9 cellular contexts compared by ENCODE assay signal in genomic region chr19:3556423-3556977, GRCh38. TPM values are rescaled to one million over a fixed set of nuclear protein-coding genes. Genes with fewer than 3 reads are reported as not detected.
DNase-seq lines count a peak whose midpoint lies in the region; ATAC-seq and TF ChIP-seq lines count a peak whose summit lies in the region.
"Had no signal": no experiment of that assay in that cellular context is flagged by ENCODE, and none has a peak within 500 bp of the region (broad histone marks: within the 10 kb centered on the region; RNA-seq: fewer than 3 reads in every experiment).

No MANE protein-coding gene starts in this region.

- 50 to 59% methylated on average over 8 to 9 of the region's 9 CpGs for WGBS in mesodermal cell (ENCODE audit: insufficient coverage in 2 of 2), 2 experiments

- intact Hi-C loops in cardiac septum (cut with DNase I): no loop called here
- intact Hi-C loops in upper lobe of right lung (cut with DNase I): no loop called here

- H3K27me3 ChIP-seq in cardiac muscle cell (no peaks in the 10 kb centered on the region), brain microvascular endothelial cell (replicated peaks) (no peaks in the 10 kb centered on the region), upper lobe of right lung (no peaks in the 10 kb centered on the region)

- H3K9me3 ChIP-seq in cardiac muscle cell (ENCODE audit: low read depth) (no peaks in the 10 kb centered on the region), mesodermal cell (ENCODE audit: control insufficient read depth, low read length) (no peaks in the 10 kb centered on the region), upper lobe of right lung (no peaks in the 10 kb centered on the region)

- ATAC-seq in upper lobe of right lung (no peak), GM18520 (IDR thresholded peaks at IDR 0.05; ENCODE audit: unreplicated experiment) (no peak)

- H3K27ac ChIP-seq in cardiac muscle cell (no peak overlapping the region), brain microvascular endothelial cell (peak overlapping the region; percentile 52), mesodermal cell (ENCODE audit: low read depth, low read length, severe bottlenecking) (no peak overlapping the region), upper lobe of right lung (peak overlapping the region; percentile 77)

- peak overlapping the region; percentile 66 for H3K4me3 ChIP-seq in cardiac muscle cell
- H3K4me3 ChIP-seq in brain microvascular endothelial cell (ENCODE audit: low read depth, low read length): peak overlapping the region; percentile 83
- peak overlapping the region; percentile 76 for H3K4me3 ChIP-seq in mesodermal cell (ENCODE audit: extremely low read depth, insufficient read depth, low read length, poor library complexity, severe bottlenecking)
- peak overlapping the region; percentile 80 for H3K4me3 ChIP-seq in upper lobe of right lung

- no peaks in the 10 kb centered on the region for H3K4me1 ChIP-seq in cardiac muscle cell (ENCODE audit: low read depth)
- H3K4me1 ChIP-seq in mesodermal cell (ENCODE audit: control insufficient read depth, insufficient read depth, low read length, poor library complexity, severe bottlenecking): peaks cover 20% of the 10 kb centered on the region
- H3K4me1 ChIP-seq in upper lobe of right lung: peaks cover 22% of the 10 kb centered on the region

- H3K36me3 ChIP-seq in cardiac muscle cell: no peaks in the 10 kb centered on the region
- H3K36me3 ChIP-seq in brain microvascular endothelial cell (replicated peaks): no peaks in the 10 kb centered on the region
- peaks cover 10% of the 10 kb centered on the region for H3K36me3 ChIP-seq in mesodermal cell (ENCODE audit: control insufficient read depth, insufficient read depth, low read length)
- no peaks in the 10 kb centered on the region for H3K36me3 ChIP-seq in upper lobe of right lung

- no peak for TF ChIP-seq CTCF in cardiac muscle cell (IDR thresholded peaks at IDR 0.05; ENCODE audit: low read depth, low read length)
- TF ChIP-seq CTCF in brain microvascular endothelial cell (IDR thresholded peaks at IDR 0.05; ENCODE audit: low read depth, low read length, missing control alignments): no peak
- TF ChIP-seq CTCF in upper lobe of right lung (IDR thresholded peaks at IDR 0.05): no peak

- in situ Hi-C loops in brain microvascular endothelial cell (cut with HindIII; ENCODE audit: low pct_ligation_motif_present, low sequenced_read_pairs): no loop called here

- DNase-seq in cardiac muscle cell (ENCODE audit: low read depth in 1 of 2, low spot score in 1 of 2): no peak
- DNase-seq in cardiac septum (ENCODE audit: low spot score): no peak
- DNase-seq in brain microvascular endothelial cell: no peak
- no peak for DNase-seq in upper lobe of right lung
- DNase-seq in inferior parietal cortex (ENCODE audit: extremely low spot score): no peak
- DNase-seq in islet precursor cell: no peak
- DNase-seq: NCI-H2107 had no signal

RNA-seq across cellular contexts. Expression of gene MFSD12, which starts 0.9 kb away (rescaled TPM):
- 89.0 and 110 TPM in 2 replicates for total RNA-seq in cardiac muscle cell
- 51.5 and 71.8 TPM in 2 replicates for polyA plus RNA-seq in cardiac muscle cell
- 25.4 TPM for total RNA-seq in cardiac septum
- polyA plus RNA-seq in mesodermal cell (2013, experiment 1 of 2): 56.7 TPM
- polyA plus RNA-seq in mesodermal cell (2013, experiment 2 of 2): 35.7 TPM
- total RNA-seq in upper lobe of right lung: 95.9 TPM

RNA-seq across cellular contexts. Expression of gene HMG20B, which starts 16.2 kb away (rescaled TPM):
- total RNA-seq in cardiac muscle cell (202 and 253 TPM in 2 replicates), cardiac septum (32.6 TPM), upper lobe of right lung (60.0 TPM)
- polyA plus RNA-seq in cardiac muscle cell: 154 and 177 TPM in 2 replicates
- 94.2 TPM for polyA plus RNA-seq in mesodermal cell (2013, experiment 1 of 2)
- 82.1 TPM for polyA plus RNA-seq in mesodermal cell (2013, experiment 2 of 2)

RNA-seq across cellular contexts. Expression of gene TEKTIP1, which starts 17.5 kb away (rescaled TPM):
- total RNA-seq in cardiac muscle cell (1.9 and 5.4 TPM in 2 replicates), cardiac septum (1.7 TPM), upper lobe of right lung (3.2 TPM)
- 4.0 and 5.9 TPM in 2 replicates for polyA plus RNA-seq in cardiac muscle cell
- polyA plus RNA-seq in mesodermal cell (2013, experiment 1 of 2): not detected
- polyA plus RNA-seq in mesodermal cell (2013, experiment 2 of 2): 1.2 TPM

RNA-seq across cellular contexts. Expression of gene GIPC3, which starts 28.8 kb away (rescaled TPM):
- 0.28 and 0.54 TPM in 2 replicates for total RNA-seq in cardiac muscle cell
- polyA plus RNA-seq in cardiac muscle cell: 0.13 and 2.2 TPM in 2 replicates
- total RNA-seq in cardiac septum: 1.3 TPM
- polyA plus RNA-seq in mesodermal cell (2013, experiment 1 of 2): 7.3 TPM
- 5.9 TPM for polyA plus RNA-seq in mesodermal cell (2013, experiment 2 of 2)
- 6.5 TPM for total RNA-seq in upper lobe of right lung

RNA-seq across cellular contexts. Expression of gene TBXA2R, which starts 50.2 kb away (rescaled TPM):
- total RNA-seq in cardiac muscle cell (0.15 and 0.18 TPM in 2 replicates), cardiac septum (1.9 TPM), upper lobe of right lung (4.7 TPM)
- 0.40 and 1.0 TPM in 2 replicates for polyA plus RNA-seq in cardiac muscle cell
- 4.5 TPM for polyA plus RNA-seq in mesodermal cell (2013, experiment 1 of 2)
- polyA plus RNA-seq in mesodermal cell (2013, experiment 2 of 2): 3.7 TPM

Comparison
In these comparisons a context has a peak if more than half of its experiments do, and no peak if none do; other contexts are left out.
1. H3K27ac ChIP-seq: peak in brain microvascular endothelial cell (single experiment) and upper lobe of right lung (single experiment); none in cardiac muscle cell (single experiment) and mesodermal cell (single experiment).
2. Peak in every context shown above with its lines, with median percentiles within 50 percentile points of each other: H3K4me3 ChIP-seq.